21 cellular contexts compared by ENCODE assay signal in genomic region chr10:112767156-112767555, GRCh38.
"Had no signal": no experiment of that assay in that cellular context is flagged by ENCODE, and none has a peak within 500 bp of the region (broad histone marks: within the 10 kb centered on the region; RNA-seq: fewer than 3 reads in every experiment).

No MANE protein-coding gene starts in this region.

- H3K4me1 ChIP-seq: tibial artery, uterus had no signal

- H3K27ac Mint-ChIP-seq: activated CD4-positive, alpha-beta memory T cell treated with anti-CD3 and anti-CD28 coated beads, Interleukin-2, amount 10 ng/mL, durations not matched to agents 7 days and 5 days; activated CD8-positive, alpha-beta memory T cell treated with anti-CD3 and anti-CD28 coated beads, Interleukin-2, amount 10 ng/mL, durations not matched to agents 7 days and 5 days; activated naive CD8-positive, alpha-beta T cell treated with anti-CD3 and anti-CD28 coated beads for 36 hours; endodermal cell; naive B cell had no signal

- H3K27me3 Mint-ChIP-seq: activated CD4-positive, alpha-beta memory T cell treated with anti-CD3 and anti-CD28 coated beads, Interleukin-2, amount 10 ng/mL, durations not matched to agents 7 days and 5 days; activated CD8-positive, alpha-beta memory T cell treated with anti-CD3 and anti-CD28 coated beads, Interleukin-2, amount 10 ng/mL, durations not matched to agents 7 days and 5 days; activated naive CD8-positive, alpha-beta T cell treated with anti-CD3 and anti-CD28 coated beads for 36 hours; naive B cell; progenitor cell of endocrine pancreas had no signal

- H3K4me3 Mint-ChIP-seq: activated CD4-positive, alpha-beta memory T cell treated with anti-CD3 and anti-CD28 coated beads, Interleukin-2, amount 10 ng/mL, durations not matched to agents 7 days and 5 days; activated CD8-positive, alpha-beta memory T cell treated with anti-CD3 and anti-CD28 coated beads, Interleukin-2, amount 10 ng/mL, durations not matched to agents 7 days and 5 days; activated naive CD8-positive, alpha-beta T cell treated with anti-CD3 and anti-CD28 coated beads for 36 hours; endodermal cell; neural crest cell; WTC11 had no signal

- H3K27me3 ChIP-seq: dorsolateral prefrontal cortex, tibial artery, uterus had no signal

- H3K36me3 Mint-ChIP-seq: WTC11 had no signal

- H3K36me3 ChIP-seq: tibial artery, uterus had no signal

- ATAC-seq: activated CD8-positive, alpha-beta memory T cell treated with anti-CD3 and anti-CD28 coated beads, Interleukin-2, amount 10 ng/mL, durations not matched to agents 7 days and 5 days had no signal

- H3K4me1 Mint-ChIP-seq: activated CD4-positive, alpha-beta memory T cell treated with anti-CD3 and anti-CD28 coated beads, Interleukin-2, amount 10 ng/mL, durations not matched to agents 7 days and 5 days; activated CD8-positive, alpha-beta memory T cell treated with anti-CD3 and anti-CD28 coated beads, Interleukin-2, amount 10 ng/mL, durations not matched to agents 7 days and 5 days; activated naive CD8-positive, alpha-beta T cell treated with anti-CD3 and anti-CD28 coated beads for 36 hours; naive B cell had no signal

- H3K9me3 Mint-ChIP-seq: activated CD4-positive, alpha-beta memory T cell treated with anti-CD3 and anti-CD28 coated beads, Interleukin-2, amount 10 ng/mL, durations not matched to agents 7 days and 5 days; activated naive CD8-positive, alpha-beta T cell treated with anti-CD3 and anti-CD28 coated beads for 36 hours; WTC11 had no signal

- H3K4me3 ChIP-seq: lung, tibial artery, uterus had no signal

- H3K27ac ChIP-seq: dorsolateral prefrontal cortex, tibial artery, uterus had no signal

- DNase-seq: activated CD4-positive, alpha-beta memory T cell treated with anti-CD3 and anti-CD28 coated beads, Interleukin-2, amount 10 ng/mL, durations not matched to agents 7 days and 5 days; activated CD4-positive, alpha-beta T cell treated with anti-CD3 and anti-CD28 coated beads for 4 hours; activated CD8-positive, alpha-beta memory T cell treated with anti-CD3 and anti-CD28 coated beads, Interleukin-2, amount 10 ng/mL, durations not matched to agents 7 days and 5 days; activated naive CD8-positive, alpha-beta T cell treated with anti-CD3 and anti-CD28 coated beads for 36 hours; amygdala; caudate nucleus; dorsolateral prefrontal cortex; endodermal cell; foreskin melanocyte; glutamatergic neuron; islet precursor cell; naive B cell; stimulated activated CD4-positive, alpha-beta T cell treated with anti-CD3 and anti-CD28 coated beads, Interleukin-2, amount 100 ng/mL, for 24 hours; stimulated activated naive CD4-positive, alpha-beta T cell treated with Interleukin-2 at 50 U/mL for 16 hours; substantia nigra; tibial artery; uterus had no signal

- H3K9me3 ChIP-seq: tibial artery, uterus had no signal
